Comparison of ENCODE assay signal across 9 cellular contexts in genomic region chr6:84762220-84762940, GRCh38. TPM values are rescaled to one million over a fixed set of nuclear protein-coding genes. Genes with fewer than 3 reads are reported as not detected.
DNase-seq lines count a peak whose midpoint lies in the region; ATAC-seq lines count a peak whose summit lies in the region.
"Had no signal": no experiment of that assay in that cellular context is flagged by ENCODE, and none has a peak within 500 bp of the region (broad histone marks: within the 10 kb centered on the region; RNA-seq: fewer than 3 reads in every experiment).

No MANE protein-coding gene starts in this region.

- ATAC-seq in GM18909 (IDR thresholded peaks at IDR 0.05; ENCODE audit: poor library complexity, unreplicated experiment), result no peak

- in situ Hi-C loops in ACHN (cut with HindIII; ENCODE audit: low pct_ligation_motif_present, low pct_unique_long_range_greater_than_20kb, low sequenced_read_pairs), result no loop called here

- DNase-seq in ACHN, result peak; percentile 45
- DNase-seq in LHCN-M2 (ENCODE audit: low read depth), result peak; percentile 64
- peak; percentile 67 for DNase-seq in dermis blood vessel endothelial cell
- DNase-seq in lung microvascular endothelial cell (ENCODE audit: low read depth in 2 of 2), result peak; percentile 49 to 77
- no peak for DNase-seq in amygdala (lab: John Stamatoyannopoulos, UW)
- no peak for DNase-seq in AML-193 (lab: John Stamatoyannopoulos, UW)
- no peak for DNase-seq in activated T-cell treated with anti-CD3 and anti-CD28 coated beads for 4 hours
- DNase-seq: Caco-2 had no signal

RNA-seq across cellular contexts. Expression of gene TBX18, which starts 2.0 kb away (rescaled TPM):
- 23.5 and 26.1 TPM in 2 replicates for total RNA-seq in LHCN-M2 (2014; rRNA removed)
- polyA plus RNA-seq in LHCN-M2 (2012), result 5.3 TPM
- 0.68 and 1.7 TPM in 2 replicates for total RNA-seq in dermis blood vessel endothelial cell
- total RNA-seq in lung microvascular endothelial cell, result 2.0 and 4.4 TPM in 2 replicates
- total RNA-seq: Caco-2 had no signal

Comparison
In these comparisons a context has a peak if more than half of its experiments do, and no peak if none do; other contexts are left out.
1. DNase-seq: peak in ACHN (single experiment), LHCN-M2 (single experiment), dermis blood vessel endothelial cell (single experiment) and lung microvascular endothelial cell (2 of 2); none in amygdala (0 of 56), AML-193 (0 of 2) and activated T-cell treated with anti-CD3 and anti-CD28 coated beads for 4 hours (single experiment).